24 cellular contexts compared by ENCODE assay signal in the genomic region with DNA sequence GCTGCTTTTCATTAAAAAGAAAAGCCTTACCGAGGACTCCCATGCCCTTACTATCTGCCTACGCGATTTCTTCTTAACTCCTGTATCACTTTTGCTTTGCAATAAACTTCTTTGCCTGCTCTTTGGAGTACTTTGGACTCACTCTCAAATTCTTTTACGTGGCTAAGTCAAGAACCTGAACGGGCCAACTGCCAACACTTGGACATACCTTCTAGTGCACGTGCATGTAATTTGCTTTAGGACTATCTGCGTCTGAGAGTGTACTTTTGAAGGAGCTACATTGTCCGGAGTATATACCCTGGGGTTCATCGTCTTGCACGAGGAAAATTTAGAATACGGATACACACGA. TPM values are rescaled to one million over a fixed set of nuclear protein-coding genes. Genes with fewer than 3 reads are reported as not detected.
DNase-seq lines count a peak whose midpoint lies in the region; TF ChIP-seq lines count a peak whose summit lies in the region.
"Had no signal": no experiment of that assay in that cellular context is flagged by ENCODE, and none has a peak within 500 bp of the region (broad histone marks: within the 10 kb centered on the region; RNA-seq: fewer than 3 reads in every experiment).

No MANE protein-coding gene starts in this region.

- DNase-seq in SK-N-MC (ENCODE audit: low read depth, low spot score), result no peak
- peak; percentile 35 for DNase-seq in hepatocyte (ENCODE audit: low spot score)
- peak; percentile 39 for DNase-seq in prostate gland (ENCODE audit: low spot score)
- DNase-seq in vagina (ENCODE audit: extremely low spot score in 2 of 2), result no peak
- DNase-seq in activated CD4-positive, CD25-positive, alpha-beta regulatory T cell (lab: John Stamatoyannopoulos, UW), result no peak
- no peak for DNase-seq in NCI-H69 (lab: John Stamatoyannopoulos, UW)
- no peak for DNase-seq in stimulated activated CD8-positive, alpha-beta memory T cell treated with anti-CD3 and anti-CD28 coated beads, Interleukin-4, amount 100 ng/mL, for 48 hours
- DNase-seq: activated CD4-positive, CD25-positive, alpha-beta regulatory T cell treated with anti-CD3 and anti-CD28 coated beads, Interleukin-2, amount 50 U/mL, for 72 hours; activated CD8-positive, alpha-beta T cell treated with anti-CD3 and anti-CD28 coated beads, Interleukin-2, amount 10 ng/mL, durations not matched to agents 7 days and 5 days; activated gamma-delta T cell; CD8-positive, alpha-beta T cell; DMS153; GDM1; heart right ventricle; MM.1S; NCI-H1436; NK-92 treated with Interleukin-12 subunit alpha and Interleukin-12 subunit beta, amount 100 ng/mL, for 24 hours; stimulated activated CD4-positive, alpha-beta T cell treated with anti-CD3 and anti-CD28 coated beads, Interleukin-2, amount 100 ng/mL, for 24 hours had no signal

- H3K9me3 ChIP-seq in SK-N-MC (ENCODE audit: low read depth, low read length) (no peaks in the 10 kb centered on the region), hepatocyte (ENCODE audit: low read depth) (no peaks in the 10 kb centered on the region), prostate gland (no peaks in the 10 kb centered on the region), vagina (no peaks in the 10 kb centered on the region)
- H3K9me3 ChIP-seq: heart right ventricle had no signal

- TF ChIP-seq POLR2A in prostate gland (IDR thresholded peaks at IDR 0.05) (no peak), vagina (IDR thresholded peaks at IDR 0.05) (no peak)

- H3K36me3 ChIP-seq in SK-N-MC (ENCODE audit: insufficient read depth, low read length) (no peaks in the 10 kb centered on the region; the same call in 1 of the 2 replicates), hepatocyte (replicated peaks; ENCODE audit: insufficient read depth, low read depth) (no peaks in the 10 kb centered on the region), prostate gland (no peaks in the 10 kb centered on the region), vagina (no peaks in the 10 kb centered on the region)
- H3K36me3 ChIP-seq: heart right ventricle had no signal

- no peaks in the 10 kb centered on the region for H3K27me3 ChIP-seq in hepatocyte
- H3K27me3 ChIP-seq in prostate gland (replicated peaks; ENCODE audit: insufficient read depth), result no peaks in the 10 kb centered on the region
- no peaks in the 10 kb centered on the region for H3K27me3 ChIP-seq in vagina

- peaks cover 9% of the 10 kb centered on the region for H3K79me2 ChIP-seq in hepatocyte

- H4K20me1 ChIP-seq in hepatocyte (ENCODE audit: insufficient read depth, poor library complexity, severe bottlenecking), result peaks cover 7% of the 10 kb centered on the region

- no peaks in the 10 kb centered on the region for H3K9me2 ChIP-seq in hepatocyte (replicated peaks; ENCODE audit: insufficient read depth)

- TF ChIP-seq CTCF in hepatocyte (IDR thresholded peaks at IDR 0.05; ENCODE audit: poor library complexity), result no peak
- no peak for TF ChIP-seq CTCF in prostate gland (IDR thresholded peaks at IDR 0.05)
- TF ChIP-seq CTCF in vagina (IDR thresholded peaks at IDR 0.05), result no peak

- H3K4me1 ChIP-seq in hepatocyte (ENCODE audit: insufficient read depth), result peaks cover under 1% of the 10 kb centered on the region
- H3K4me1 ChIP-seq in prostate gland (replicated peaks), result no peaks in the 10 kb centered on the region
- peaks cover 10% of the 10 kb centered on the region for H3K4me1 ChIP-seq in vagina

- H3K27ac ChIP-seq in SK-N-MC, result peak overlapping the region; percentile 92
- peak overlapping the region; percentile 36 for H3K27ac ChIP-seq in hepatocyte
- H3K27ac ChIP-seq in prostate gland, result peak overlapping the region; percentile 59 to 66
- peak overlapping the region; percentile 4 for H3K27ac ChIP-seq in vagina
- H3K27ac ChIP-seq: heart right ventricle had no signal

- 79% methylated on average over 12 of the region's 12 CpGs for WGBS in hepatocyte (ENCODE audit: low lambda C conversion rate, missing lambda C conversion rate)
- 57% methylated on average over 12 of the region's 12 CpGs for WGBS in prostate gland

- intact Hi-C loops in prostate gland (cut with DNase I), result no loop called here
- intact Hi-C loops in vagina (cut with DNase I), result no loop called here

- no peak overlapping the region for H2AFZ ChIP-seq in hepatocyte

- H3K4me3 ChIP-seq in SK-N-MC (peak overlapping the region; percentile 34; the same call in 1 of the 2 replicates), hepatocyte (no peak overlapping the region), prostate gland (peak overlapping the region in 1 of 2 donors; percentile 10), vagina (peak overlapping the region; percentile 23 to 31)
- H3K4me3 ChIP-seq: heart right ventricle, smooth muscle cell had no signal

- H3K4me2 ChIP-seq in hepatocyte, result peak overlapping the region; percentile 45
- H3K4me2 ChIP-seq: smooth muscle cell had no signal

- H3K9ac ChIP-seq in SK-N-MC (ENCODE audit: insufficient read length), result no peak overlapping the region

RNA-seq across cellular contexts. Expression of a gene that starts 3.6 kb away (rescaled TPM):
- total RNA-seq in hepatocyte (9.2 and 9.3 TPM in 2 replicates), prostate gland (10 to 100 TPM in 1 of 2 donors, 1 to 10 TPM in 1; 5.3 to 16.5 TPM), vagina (4.9 TPM)
- polyA plus RNA-seq in hepatocyte, result 3.0 and 4.1 TPM in 2 replicates

RNA-seq across cellular contexts. Expression of a gene that starts 44.8 kb away (rescaled TPM):
- total RNA-seq in hepatocyte (not detected in 2 replicates), prostate gland (not detected), vagina (not detected)
- not detected in 2 replicates for polyA plus RNA-seq in hepatocyte
- total RNA-seq: activated CD8-positive, alpha-beta T cell treated with anti-CD3 and anti-CD28 coated beads, Interleukin-2, amount 10 ng/mL, durations not matched to agents 7 days and 5 days; CD8-positive, alpha-beta T cell; cerebellum; heart right ventricle; HFFc6; natural killer cell treated with Interleukin-12 subunit alpha and Interleukin-12 subunit beta and Interleukin-15 and Interleukin-18, amount 100 ng/mL, for 72 hours; posterior vena cava; smooth muscle cell; temporal lobe had no signal
- polyA plus RNA-seq: heart right ventricle, smooth muscle cell had no signal

Comparison
In these comparisons a context has a peak if more than half of its experiments do, and no peak if none do; other contexts are left out.
1. DNase-seq: peak in hepatocyte (single experiment) and prostate gland (single experiment); none in SK-N-MC (single experiment), vagina (0 of 2), activated CD4-positive, CD25-positive, alpha-beta regulatory T cell (0 of 4), NCI-H69 (single experiment) and stimulated activated CD8-positive, alpha-beta memory T cell treated with anti-CD3 and anti-CD28 coated beads, Interleukin-4, amount 100 ng/mL, for 48 hours (single experiment).
2. H3K27ac ChIP-seq: peak in every context shown above with its lines; median percentile 92 in SK-N-MC; 62 in prostate gland; 36 in hepatocyte; 4 in vagina.